ENCODE assay signal across 9 cellular contexts in genomic region chr11:120182790-120183491, GRCh38. TPM values are rescaled to one million over a fixed set of nuclear protein-coding genes. Genes with fewer than 3 reads are reported as not detected.
DNase-seq lines count a peak whose midpoint lies in the region; ATAC-seq and TF ChIP-seq lines count a peak whose summit lies in the region.
"Had no signal": no experiment of that assay in that cellular context is flagged by ENCODE, and none has a peak within 500 bp of the region (broad histone marks: within the 10 kb centered on the region; RNA-seq: fewer than 3 reads in every experiment).

No MANE protein-coding gene starts in this region.

- 87% methylated on average over 5 of the region's 5 CpGs for WGBS in hepatocyte (ENCODE audit: low lambda C conversion rate, missing lambda C conversion rate)
- 81 to 82% methylated on average over 1 to 5 of the region's 5 CpGs for WGBS in testis, 2 donors

- no peak for ATAC-seq in GM18909 (IDR thresholded peaks at IDR 0.05; ENCODE audit: poor library complexity, unreplicated experiment)

- H3K79me2 ChIP-seq in hepatocyte, result no peaks in the 10 kb centered on the region

- H3K36me3 ChIP-seq in hepatocyte (replicated peaks; ENCODE audit: insufficient read depth, low read depth) (no peaks in the 10 kb centered on the region), testis (ENCODE audit: low read depth, missing control alignments) (no peaks in the 10 kb centered on the region)

- peak overlapping the region; percentile 32 for H3K27ac ChIP-seq in hepatocyte
- H3K27ac ChIP-seq in testis, result no peak overlapping the region

- peak; percentile 42 for DNase-seq in activated CD8-positive, alpha-beta memory T cell treated with anti-CD3 and anti-CD28 coated beads for 24 hours
- no peak for DNase-seq in activated CD8-positive, alpha-beta memory T cell treated with anti-CD3 and anti-CD28 coated beads, Interleukin-2, amount 50 U/mL, for 4 hours
- DNase-seq in SW480 (ENCODE audit: low spot score), result peak; percentile 55
- DNase-seq in hepatocyte (ENCODE audit: low spot score), result peak; percentile 64
- DNase-seq in testis, result peak; percentile 46
- no peak for DNase-seq in NCI-H2227 treated with DMSO at 0.1 percent for 48 hours (lab: John Stamatoyannopoulos, UW)
- no peak for DNase-seq in inferior parietal cortex (ENCODE audit: extremely low spot score)

- H2AFZ ChIP-seq in hepatocyte, result no peak overlapping the region

- H4K20me1 ChIP-seq in hepatocyte (ENCODE audit: insufficient read depth, poor library complexity, severe bottlenecking), result no peaks in the 10 kb centered on the region

- no peak for TF ChIP-seq POLR2A in testis (IDR thresholded peaks at IDR 0.05)

- H3K27me3 ChIP-seq in hepatocyte (no peaks in the 10 kb centered on the region), testis (no peaks in the 10 kb centered on the region)

- TF ChIP-seq CTCF in hepatocyte (IDR thresholded peaks at IDR 0.05; ENCODE audit: poor library complexity) (peak; percentile 43), testis (IDR thresholded peaks at IDR 0.05) (peak in 1 of 3 experiments; percentile 16)

- intact Hi-C loops in testis (cut with DNase I; ENCODE audit: low total_unique reads), result no loop called here

- H3K4me1 ChIP-seq in hepatocyte (ENCODE audit: insufficient read depth), result peaks cover 65% of the 10 kb centered on the region
- H3K4me1 ChIP-seq in testis, result peaks cover 29% of the 10 kb centered on the region

- H3K4me3 ChIP-seq in hepatocyte (no peak overlapping the region), testis (no peak overlapping the region)

- H3K9me3 ChIP-seq in hepatocyte (ENCODE audit: low read depth), result no peaks in the 10 kb centered on the region
- no peaks in the 10 kb centered on the region for H3K9me3 ChIP-seq in testis

- no peaks in the 10 kb centered on the region for H3K9me2 ChIP-seq in hepatocyte (replicated peaks; ENCODE audit: insufficient read depth)

- H3K4me2 ChIP-seq in hepatocyte, result peak overlapping the region; percentile 61

RNA-seq across cellular contexts. Expression of gene OAF, which starts 27.9 kb away (rescaled TPM):
- total RNA-seq in hepatocyte, result 63.9 and 72.4 TPM in 2 replicates
- polyA plus RNA-seq in hepatocyte, result 73.0 and 102 TPM in 2 replicates
- total RNA-seq in testis, result 10 to 100 TPM in 1 of 2 donors, 1 to 10 TPM in 1; 8.5 to 11.0 TPM
- 22.6 TPM for polyA plus RNA-seq in testis (ENCODE audit: insufficient read depth, low read depth, low replicate concordance)

RNA-seq across cellular contexts. Expression of gene TRIM29, which starts 45.0 kb away (rescaled TPM):
- total RNA-seq in hepatocyte (7.7 and 11.2 TPM in 2 replicates), testis (10 to 100 TPM; 11.6 to 12.3 TPM)
- polyA plus RNA-seq in hepatocyte (8.5 and 9.4 TPM in 2 replicates), testis (ENCODE audit: insufficient read depth, low read depth, low replicate concordance) (18.2 TPM)
- total RNA-seq: natural killer cell treated with Interleukin-12 subunit alpha and Interleukin-12 subunit beta and Interleukin-15 and Interleukin-18, amount 100 ng/mL, for 72 hours had no signal

RNA-seq across cellular contexts. Expression of gene POU2F3, which starts 57.0 kb away (rescaled TPM):
- 0.24 TPM in 1 of 2 replicates, not detected in the other for total RNA-seq in hepatocyte
- 0.21 TPM in 1 of 2 replicates, not detected in the other for polyA plus RNA-seq in hepatocyte
- total RNA-seq in testis, result under 1 TPM; 0.16 to 0.31 TPM
- polyA plus RNA-seq in testis (ENCODE audit: insufficient read depth, low read depth, low replicate concordance), result 0.49 TPM
- total RNA-seq: natural killer cell treated with Interleukin-12 subunit alpha and Interleukin-12 subunit beta and Interleukin-15 and Interleukin-18, amount 100 ng/mL, for 72 hours had no signal

Comparison
In these comparisons a context has a peak if more than half of its experiments do, and no peak if none do; other contexts are left out.
1. DNase-seq: peak in activated CD8-positive, alpha-beta memory T cell treated with anti-CD3 and anti-CD28 coated beads for 24 hours (single experiment), SW480 (single experiment), hepatocyte (single experiment) and testis (single experiment); none in activated CD8-positive, alpha-beta memory T cell treated with anti-CD3 and anti-CD28 coated beads, Interleukin-2, amount 50 U/mL, for 4 hours (single experiment), NCI-H2227 treated with DMSO at 0.1 percent for 48 hours (single experiment) and inferior parietal cortex (single experiment).